Comparison of ENCODE assay signal across 22 cellular contexts in the genomic region with DNA sequence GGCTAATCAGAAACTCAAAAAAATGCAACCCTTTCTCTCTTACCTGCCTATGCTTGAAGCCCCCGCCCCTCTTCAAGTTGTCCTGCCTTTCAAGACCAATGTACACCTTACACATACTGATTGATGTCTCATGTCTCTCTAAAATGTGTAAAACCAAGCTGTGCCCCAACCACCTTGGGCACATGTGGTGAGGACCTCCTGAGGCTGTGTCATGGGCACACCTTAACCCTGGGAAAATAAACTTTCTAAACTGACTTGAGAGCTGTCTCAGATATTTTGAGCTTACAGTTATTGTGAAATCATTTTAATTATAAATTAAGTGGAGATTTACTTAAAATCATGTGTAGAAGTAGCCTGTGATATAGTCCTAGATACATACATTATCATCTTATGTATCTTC. TPM values are rescaled to one million over a fixed set of nuclear protein-coding genes. Genes with fewer than 3 reads are reported as not detected.
"Had no signal": no experiment of that assay in that cellular context is flagged by ENCODE, and none has a peak within 500 bp of the region (broad histone marks: within the 10 kb centered on the region; RNA-seq: fewer than 3 reads in every experiment).

No MANE protein-coding gene starts in this region.

- H3K9me3 Mint-ChIP-seq: activated naive CD8-positive, alpha-beta T cell treated with anti-CD3 and anti-CD28 coated beads, Interleukin-2, amount 10 ng/mL, durations not matched to agents 7 days and 5 days; brain; central memory CD8-positive, alpha-beta T cell; WTC11 had no signal

- ATAC-seq: PC-3, T-helper 17 cell, WTC11 had no signal

- H3K4me1 Mint-ChIP-seq: brain had no signal

- H3K27me3 Mint-ChIP-seq: activated naive CD8-positive, alpha-beta T cell treated with anti-CD3 and anti-CD28 coated beads, Interleukin-2, amount 10 ng/mL, durations not matched to agents 7 days and 5 days; brain; central memory CD8-positive, alpha-beta T cell; T-helper 17 cell had no signal

- H3K4me1 ChIP-seq: ascending aorta had no signal

- DNase-seq: activated CD4-positive, alpha-beta T cell treated with anti-CD3 and anti-CD28 coated beads for 48 hours; activated CD4-positive, alpha-beta T cell treated with anti-CD3 and anti-CD28 coated beads, Interleukin-2, amount 50 U/mL, for 4 hours; activated CD4-positive, CD25-positive, alpha-beta regulatory T cell treated with anti-CD3 and anti-CD28 coated beads, Interleukin-2, amount 50 U/mL, for 72 hours; activated effector memory CD4-positive, alpha-beta T cell treated with anti-CD3 and anti-CD28 coated beads, Interleukin-2, amount 50 U/mL, for 16 hours; activated naive CD4-positive, alpha-beta T cell treated with Interleukin-2 at 50 U/mL for 16 hours; activated naive CD8-positive, alpha-beta T cell treated with anti-CD3 and anti-CD28 coated beads, Interleukin-2, amount 10 ng/mL, durations not matched to agents 7 days and 5 days; KBM-7; NCI-H1105 treated with DMSO at 0.1 percent for 48 hours; NCI-H1436 treated with DMSO at 0.1 percent for 48 hours; NCI-H187; NCI-H2081 treated with DMSO at 0.1 percent for 48 hours; NCI-H446; NCI-H524; PC-3; SHP77 treated with DMSO at 0.1 percent for 48 hours; T-helper 17 cell; T-helper 9 cell had no signal

- H3K27ac Mint-ChIP-seq: activated naive CD8-positive, alpha-beta T cell treated with anti-CD3 and anti-CD28 coated beads, Interleukin-2, amount 10 ng/mL, durations not matched to agents 7 days and 5 days; WTC11 had no signal

- H3K4me3 ChIP-seq: ascending aorta had no signal

- H3K4me3 Mint-ChIP-seq: activated naive CD8-positive, alpha-beta T cell treated with anti-CD3 and anti-CD28 coated beads, Interleukin-2, amount 10 ng/mL, durations not matched to agents 7 days and 5 days; brain; central memory CD8-positive, alpha-beta T cell; T-helper 17 cell; WTC11 had no signal

- H3K27me3 ChIP-seq: ascending aorta had no signal

- H3K9me3 ChIP-seq: ascending aorta had no signal

- H3K27ac ChIP-seq: ascending aorta had no signal

RNA-seq across cellular contexts. Expression of a gene that starts 49.0 kb away (rescaled TPM):
- total RNA-seq: activated CD8-positive, alpha-beta memory T cell treated with anti-CD3 and anti-CD28 coated beads for 36 hours; activated naive CD8-positive, alpha-beta T cell treated with anti-CD3 and anti-CD28 coated beads, Interleukin-2, amount 10 ng/mL, durations not matched to agents 7 days and 5 days; ascending aorta; PC-3; T-helper 17 cell; WTC11 had no signal
